Comparison of ENCODE assay signal across 8 cellular contexts in genomic region chr3:149277338-149277813, GRCh38. TPM values are rescaled to one million over a fixed set of nuclear protein-coding genes. Genes with fewer than 3 reads are reported as not detected.
A peak's percentile ranks its signal among the peaks of the same experiment; 100 is the strongest.
DNase-seq lines count a peak whose midpoint lies in the region; ATAC-seq and TF ChIP-seq lines count a peak whose summit lies in the region.

No MANE protein-coding gene starts in this region.

- peaks cover 17% of the 10 kb centered on the region for H3K4me1 ChIP-seq in CD4-positive, alpha-beta memory T cell (ENCODE audit: insufficient read depth, low read length)
- peaks cover 19 to 30% (median 25%) of the 10 kb centered on the region in 4 donors for H3K4me1 ChIP-seq in upper lobe of left lung

- peak overlapping the region; percentile 32 for H3K27ac ChIP-seq in CD4-positive, alpha-beta memory T cell (ENCODE audit: low read depth, low read length)
- peak overlapping the region; percentile 46 to 75 (median 60) for H3K27ac ChIP-seq in upper lobe of left lung

- no peaks in the 10 kb centered on the region for H3K9me3 ChIP-seq in CD4-positive, alpha-beta memory T cell (ENCODE audit: control insufficient read depth in 1 of 2, low read length in 2 of 2)
- no peaks in the 10 kb centered on the region for H3K9me3 ChIP-seq in upper lobe of left lung

- TF ChIP-seq POLR2A in upper lobe of left lung (IDR thresholded peaks at IDR 0.05), result peak in 1 of 4 donors; percentile 16

- no peaks in the 10 kb centered on the region for H3K9me3 Mint-ChIP-seq in CD4-positive, alpha-beta memory T cell

- no peaks in the 10 kb centered on the region for H3K27me3 Mint-ChIP-seq in CD4-positive, alpha-beta memory T cell

- no peak for TF ChIP-seq CTCF in foreskin fibroblast (IDR thresholded peaks at IDR 0.05; ENCODE audit: low read depth, low read length)
- no peak for TF ChIP-seq CTCF in upper lobe of left lung (IDR thresholded peaks at IDR 0.05)

- no peaks in the 10 kb centered on the region for H3K27me3 ChIP-seq in CD4-positive, alpha-beta memory T cell (ENCODE audit: insufficient read depth, low read length)
- no peaks in the 10 kb centered on the region for H3K27me3 ChIP-seq in upper lobe of left lung

- peak; percentile 73 for ATAC-seq in GM21381 (IDR thresholded peaks at IDR 0.05; ENCODE audit: unreplicated experiment)
- peak; percentile 43 to 73 for ATAC-seq in upper lobe of left lung (ENCODE audit: low FRiP score in 2 of 2)
- ATAC-seq in HG03280 (IDR thresholded peaks at IDR 0.05; ENCODE audit: unreplicated experiment), result no peak

- intact Hi-C loops in CD4-positive, alpha-beta memory T cell (cut with micrococcal nuclease), result no loop called here

- CTCF ChIA-PET in CD4-positive, alpha-beta memory T cell (lab: Charles Lee; ENCODE audit: partially characterized antibody), result interaction anchor here (0.9 to 5.4 kb wide), 7 partner anchors 15 to 416 kb away, joined by 3 to 59 read pairs (median 3); partner anchors contain the start of gene HPS3

- H3K36me3 Mint-ChIP-seq in CD4-positive, alpha-beta memory T cell, result no peaks in the 10 kb centered on the region

- peak in 4 of 5 donors; percentile 34 to 45 (median 44) for DNase-seq in CD4-positive, alpha-beta memory T cell
- DNase-seq in HuH-7 (ENCODE audit: low spot score) (peak; percentile 36), SW 1271 (lab: John Stamatoyannopoulos, UW) (peak; percentile 7 to 68), foreskin fibroblast (peak; percentile 62 to 82), upper lobe of left lung (no peak)
- no peak for DNase-seq in stimulated activated CD4-positive, alpha-beta T cell treated with anti-CD3 and anti-CD28 coated beads, Interleukin-2, amount 100 ng/mL, for 24 hours

- H3K4me3 Mint-ChIP-seq in CD4-positive, alpha-beta memory T cell, result peak overlapping the region; percentile 73 to 89 (median 82)

- TF ChIP-seq EP300 in upper lobe of left lung (IDR thresholded peaks at IDR 0.05), result peak in 2 of 4 donors; percentile 65 to 76

- POLR2A ChIA-PET in CD4-positive, alpha-beta memory T cell (lab: Charles Lee; ENCODE audit: partially characterized antibody), result interaction anchor here (1.0 to 2.9 kb wide), 5 partner anchors 131 to 1486 kb away, joined by 3 to 21 read pairs (median 6); partner anchors contain the start of genes GYG1, HPS3 and SIAH2

- H3K27ac Mint-ChIP-seq in CD4-positive, alpha-beta memory T cell, result peak overlapping the region; percentile 19 to 97 (median 94)

- H3K36me3 ChIP-seq in CD4-positive, alpha-beta memory T cell (ENCODE audit: insufficient read depth, low read length), result no peaks in the 10 kb centered on the region
- H3K36me3 ChIP-seq in upper lobe of left lung, result no peaks in the 10 kb centered on the region

- WGBS in upper lobe of left lung, 2 donors, result 20 to 24% methylated on average over 3 of the region's 3 CpGs

- H3K4me3 ChIP-seq in CD4-positive, alpha-beta memory T cell (ENCODE audit: low read length in 2 of 2), result peak overlapping the region in 1 of 2 donors; percentile 8
- H3K4me3 ChIP-seq in foreskin fibroblast (ENCODE audit: low read depth in 1 of 2, low read length in 2 of 2), result no peak overlapping the region
- no peak overlapping the region for H3K4me3 ChIP-seq in upper lobe of left lung

- peaks cover 13 to 19% (median 14%) of the 10 kb centered on the region in 4 donors for H3K4me1 Mint-ChIP-seq in CD4-positive, alpha-beta memory T cell

RNA-seq across cellular contexts. Expression of gene CP, which starts 55.7 kb away (rescaled TPM):
- total RNA-seq in CD4-positive, alpha-beta memory T cell, result not detected
- under 1 TPM in 1 of 2 donors, not detected in 1; 0.34 TPM for polyA plus RNA-seq in CD4-positive, alpha-beta memory T cell
- total RNA-seq in upper lobe of left lung, result 10 to 100 TPM in 4 of 6 donors, 1 to 10 TPM in 2; 3.9 to 87.3 (median 18.9) TPM

RNA-seq across cellular contexts. Expression of gene TM4SF18, which starts 56.1 kb away (rescaled TPM):
- not detected for total RNA-seq in CD4-positive, alpha-beta memory T cell
- polyA plus RNA-seq in CD4-positive, alpha-beta memory T cell, result not detected
- 10 to 100 TPM in 1 of 6 donors, 1 to 10 TPM in 3, under 1 TPM in 2; 0.55 to 16.6 (median 2.5) TPM for total RNA-seq in upper lobe of left lung

Comparison
In these comparisons a context has a peak if more than half of its experiments do, and no peak if none do; other contexts are left out.
1. DNase-seq: peak in CD4-positive, alpha-beta memory T cell (4 of 5), HuH-7 (single experiment), SW 1271 (2 of 2) and foreskin fibroblast (2 of 2); none in upper lobe of left lung (0 of 2) and stimulated activated CD4-positive, alpha-beta T cell treated with anti-CD3 and anti-CD28 coated beads, Interleukin-2, amount 100 ng/mL, for 24 hours (0 of 2).
2. RNA of gene CP, which starts 55.7 kb away (total RNA-seq): 3.9 to 87.3 TPM in upper lobe of left lung; not detected in CD4-positive, alpha-beta memory T cell; every median in the first group is over 4 times any median in the second.